27 cellular contexts compared by ENCODE assay signal in genomic region chr19:18737337-18737953, GRCh38. TPM values are rescaled to one million over a fixed set of nuclear protein-coding genes. Genes with fewer than 3 reads are reported as not detected.
DNase-seq lines count a peak whose midpoint lies in the region; ATAC-seq, FAIRE-seq and TF ChIP-seq lines count a peak whose summit lies in the region.
"Had no signal": no experiment of that assay in that cellular context is flagged by ENCODE, and none has a peak within 500 bp of the region (broad histone marks: within the 10 kb centered on the region; RNA-seq: fewer than 3 reads in every experiment).

No MANE protein-coding gene starts in this region.

- TF ChIP-seq CTCF in H1 (IDR thresholded peaks at IDR 0.05; ENCODE audit: control extremely low read depth in 1 of 3, insufficient read depth in 1 of 3, low read depth in 1 of 3, low read length in 3 of 3) (no peak), neural progenitor cell (IDR thresholded peaks at IDR 0.05) (no peak)

- H2AK5ac ChIP-seq in H1 (ENCODE audit: low read depth, low read length) = no peak overlapping the region

- H3K9ac ChIP-seq in H1 (replicated peaks in 1 of 4; ENCODE audit: extremely low read depth in 1 of 4, low read depth in 3 of 4, low read length in 3 of 4) (no peak overlapping the region), neural progenitor cell (no peak overlapping the region)

- ATAC-seq in GM21576 (IDR thresholded peaks at IDR 0.05; ENCODE audit: unreplicated experiment) = no peak
- ATAC-seq: activated CD4-positive, alpha-beta T cell treated with anti-CD3 and anti-CD28 coated beads for 36 hours; stimulated activated memory B cell treated with anti-CD40 and anti-IgM and Interleukin-4, amounts not matched to agents 10 μg/mL and 1 μg/mL and 100 μg/mL, for 72 hours; upper lobe of right lung had no signal

- POLR2A ChIA-PET in H1 (lab: Charles Lee; ENCODE audit: partially characterized antibody) = interaction anchor here (1.6 kb wide), 1 partner anchor 46 kb away, joined by 3 read pairs; no protein-coding TSS in a partner anchor

- no peak overlapping the region for H3K23ac ChIP-seq in H1 (ENCODE audit: insufficient read length)

- no peak overlapping the region for H2BK20ac ChIP-seq in H1 (ENCODE audit: low read length)

- H3K4me2 ChIP-seq in H1 (ENCODE audit: insufficient read depth in 1 of 2, low read depth in 2 of 2, low read length in 2 of 2) = no peak overlapping the region
- peak overlapping the region; percentile 55 for H3K4me2 ChIP-seq in neural progenitor cell

- no peak overlapping the region for H3K14ac ChIP-seq in H1 (ENCODE audit: insufficient read length)

- no peak for TF ChIP-seq RAD21 in H1 (IDR thresholded peaks at IDR 0.05 in 1 of 2, conservative IDR thresholded peaks at IDR 0.05 in 1 of 2; ENCODE audit: low read depth in 2 of 2, low read length in 2 of 2)

- peaks cover 2% of the 10 kb centered on the region; the same call in 1 of the 2 replicates for H3K79me1 ChIP-seq in H1 (ENCODE audit: low read depth, low read length)

- H4K20me1 ChIP-seq in H1 (replicated peaks in 1 of 2; ENCODE audit: control insufficient read depth in 1 of 2, insufficient read depth in 2 of 2, low read length in 2 of 2) (peaks cover under 1 to 10% of the 10 kb centered on the region in 2 experiments), neural progenitor cell (ENCODE audit: low read depth) (peaks cover 47% of the 10 kb centered on the region)

- no peak overlapping the region for H3K27ac ChIP-seq in H1 (ENCODE audit: low read depth, low read length)
- peak overlapping the region; percentile 29 for H3K27ac ChIP-seq in neural progenitor cell
- H3K27ac ChIP-seq: RWPE1, sigmoid colon, upper lobe of right lung had no signal

- DNase-seq in DMS53 (lab: John Stamatoyannopoulos, UW) (peak; percentile 81), NCI-H82 treated with DMSO at 0.1 percent for 48 hours (lab: John Stamatoyannopoulos, UW; ENCODE audit: unreplicated experiment) (peak; percentile 30), H1 (ENCODE audit: low read depth in 1 of 2, low spot score in 2 of 2) (no peak), neural progenitor cell (ENCODE audit: low spot score) (peak; percentile 39), NCI-H2029 (lab: John Stamatoyannopoulos, UW) (no peak), erythroblast (lab: John Stamatoyannopoulos, UW) (no peak)
- DNase-seq in NK-92 treated with Interleukin-12 subunit alpha and Interleukin-12 subunit beta, amount 100 ng/mL, for 24 hours (lab: John Stamatoyannopoulos, UW) = no peak
- DNase-seq: activated CD4-positive, alpha-beta T cell treated with anti-CD3 and anti-CD28 coated beads for 36 hours; activated effector memory CD4-positive, alpha-beta T cell treated with Interleukin-2 at 50 U/mL for 16 hours; activated T-cell treated with anti-CD3 and anti-CD28 coated beads for 4 hours; COR-L47; effector CD8-positive, alpha-beta T cell; foreskin melanocyte; NCI-H1105; NCI-H2227 treated with DMSO at 0.1 percent for 48 hours; NCI-H69; sigmoid colon; stimulated activated CD4-positive, alpha-beta T cell treated with anti-CD3 and anti-CD28 coated beads, Interleukin-4, amount 100 ng/mL, for 4 hours; upper lobe of right lung had no signal

- H3K4ac ChIP-seq in H1 (replicated peaks; ENCODE audit: insufficient read length, low read depth, low read length) = no peak overlapping the region

- H3K4me3 ChIP-seq in H1 (ENCODE audit: extremely low read depth in 1 of 4, insufficient read depth in 2 of 4, low read depth in 3 of 4, low read length in 4 of 4) (no peak overlapping the region), neural progenitor cell (no peak overlapping the region)
- H3K4me3 ChIP-seq: body of pancreas, sigmoid colon, upper lobe of right lung had no signal

- H3K36me3 ChIP-seq in H1 (ENCODE audit: control insufficient read depth in 2 of 4, insufficient read depth in 4 of 4, low read length in 3 of 4) = no peaks in the 10 kb centered on the region
- no peaks in the 10 kb centered on the region for H3K36me3 ChIP-seq in neural progenitor cell
- H3K36me3 ChIP-seq: sigmoid colon, upper lobe of right lung had no signal

- no peak overlapping the region for H3K56ac ChIP-seq in H1 (replicated peaks; ENCODE audit: insufficient read length, low read depth, low read length)

- H3K18ac ChIP-seq in H1 (ENCODE audit: extremely low read depth, low read length) = no peak overlapping the region

- no peak overlapping the region for H2BK15ac ChIP-seq in H1 (ENCODE audit: low read length)

- no peaks in the 10 kb centered on the region for H3K27me3 ChIP-seq in H1 (replicated peaks in 1 of 4; ENCODE audit: control insufficient read depth in 3 of 4, extremely low read depth in 1 of 4, insufficient read depth in 3 of 4, low read length in 3 of 4)
- no peaks in the 10 kb centered on the region for H3K27me3 ChIP-seq in neural progenitor cell
- H3K27me3 ChIP-seq: body of pancreas, sigmoid colon, upper lobe of right lung had no signal

- FAIRE-seq in H1 (lab: Jason Lieb, UNC) = no peak

- CTCF ChIA-PET in H1 (lab: Charles Lee; ENCODE audit: partially characterized antibody) = interaction anchor here (0.9 to 1.8 kb wide), 6 partner anchors 11 to 218 kb away, joined by 3 to 6 read pairs (median 3); no protein-coding TSS in a partner anchor

- H3K4me1 Mint-ChIP-seq in neural progenitor cell = peaks cover 41% of the 10 kb centered on the region
- H3K4me1 Mint-ChIP-seq: activated CD4-positive, alpha-beta T cell treated with anti-CD3 and anti-CD28 coated beads for 36 hours had no signal

- no peak overlapping the region for H3K4me3 Mint-ChIP-seq in neural progenitor cell
- H3K4me3 Mint-ChIP-seq: activated CD4-positive, alpha-beta T cell treated with anti-CD3 and anti-CD28 coated beads for 36 hours; stimulated activated memory B cell treated with anti-CD40 and anti-IgM and Interleukin-4, amounts not matched to agents 10 μg/mL and 1 μg/mL and 100 μg/mL, for 72 hours had no signal

- H3K4me1 ChIP-seq in H1 (replicated peaks in 1 of 4; ENCODE audit: control insufficient read depth in 3 of 4, insufficient read depth in 4 of 4, low read length in 3 of 4) (peaks cover 0 to 3% (median 0%) of the 10 kb centered on the region in 4 experiments; a peak in 1 of 7 replicates), neural progenitor cell (peaks cover 13% of the 10 kb centered on the region)

- TF ChIP-seq POLR2A in H1 (IDR thresholded peaks at IDR 0.05; ENCODE audit: control extremely low read depth in 1 of 2, low read depth in 2 of 2, low read length in 2 of 2) (no peak), erythroblast (IDR thresholded peaks at IDR 0.05; ENCODE audit: low read length) (no peak)

- H4K8ac ChIP-seq in H1 (ENCODE audit: extremely low read depth, insufficient read depth, low read length) = 0 out of 2 replicates have a peak overlapping the region, but pooled peaks have one; percentile 11

- H4K5ac ChIP-seq in H1 (ENCODE audit: insufficient read length, low read depth, low read length) = no peak overlapping the region

- H2AFZ ChIP-seq in H1 (ENCODE audit: low read length) (no peak overlapping the region), neural progenitor cell (replicated peaks) (no peak overlapping the region)

- H3K9me3 Mint-ChIP-seq in neural progenitor cell = no peaks in the 10 kb centered on the region
- H3K9me3 Mint-ChIP-seq: stimulated activated memory B cell treated with anti-CD40 and anti-IgM and Interleukin-4, amounts not matched to agents 10 μg/mL and 1 μg/mL and 100 μg/mL, for 72 hours had no signal

- H3K36me3 Mint-ChIP-seq in neural progenitor cell = no peaks in the 10 kb centered on the region
- H3K36me3 Mint-ChIP-seq: stimulated activated memory B cell treated with anti-CD40 and anti-IgM and Interleukin-4, amounts not matched to agents 10 μg/mL and 1 μg/mL and 100 μg/mL, for 72 hours had no signal

- H3K27me3 Mint-ChIP-seq in neural progenitor cell (ENCODE audit: insufficient read depth, low read depth) = peaks cover 2% of the 10 kb centered on the region
- H3K27me3 Mint-ChIP-seq: activated CD4-positive, alpha-beta T cell treated with anti-CD3 and anti-CD28 coated beads for 36 hours; stimulated activated memory B cell treated with anti-CD40 and anti-IgM and Interleukin-4, amounts not matched to agents 10 μg/mL and 1 μg/mL and 100 μg/mL, for 72 hours had no signal

- H3K9me3 ChIP-seq in H1 (ENCODE audit: insufficient read depth in 2 of 2, low read depth in 1 of 2, low read length in 1 of 2) (no peaks in the 10 kb centered on the region), neural progenitor cell (ENCODE audit: low read depth) (no peaks in the 10 kb centered on the region)
- H3K9me3 ChIP-seq: body of pancreas, sigmoid colon, upper lobe of right lung had no signal

- no peak overlapping the region for H2BK5ac ChIP-seq in H1 (ENCODE audit: low read depth, low read length)

- no peak for TF ChIP-seq EP300 in H1 (IDR thresholded peaks at IDR 0.05; ENCODE audit: borderline replicate concordance in 1 of 2, low read depth in 2 of 2, low read length in 2 of 2)

- H3K79me2 ChIP-seq in H1 (ENCODE audit: control insufficient read depth in 1 of 2, insufficient read depth in 2 of 2, low read length in 2 of 2) = no peaks in the 10 kb centered on the region
- no peaks in the 10 kb centered on the region for H3K79me2 ChIP-seq in neural progenitor cell (ENCODE audit: low read depth)

- whole genome bisulfite sequencing in H1 (ENCODE audit: extremely low coverage in 1 of 2, insufficient coverage in 1 of 2, insufficient read length in 1 of 2, insufficient replicate concordance in 2 of 2, low coverage in 1 of 2, low lambda C conversion rate in 2 of 2, missing lambda C conversion rate in 1 of 2), 2 experiments = 80% methylated on average over 10 of the region's 10 CpGs; no CpG with 5 or more reads in 1 of the 2 experiments

- no peak overlapping the region for H2BK120ac ChIP-seq in H1 (replicated peaks; ENCODE audit: low read depth, low read length)

- H4K91ac ChIP-seq in H1 (replicated peaks; ENCODE audit: insufficient read length, low read length) = no peak overlapping the region

- H3K23me2 ChIP-seq in H1 (ENCODE audit: low read depth, low read length) = no peaks in the 10 kb centered on the region

- H3F3A ChIP-seq in neural progenitor cell (ENCODE audit: low read depth) = peaks cover 5% of the 10 kb centered on the region

- H3K27ac Mint-ChIP-seq in neural progenitor cell = no peak overlapping the region
- H3K27ac Mint-ChIP-seq: activated CD4-positive, alpha-beta T cell treated with anti-CD3 and anti-CD28 coated beads for 36 hours; stimulated activated memory B cell treated with anti-CD40 and anti-IgM and Interleukin-4, amounts not matched to agents 10 μg/mL and 1 μg/mL and 100 μg/mL, for 72 hours had no signal

- H2BK12ac ChIP-seq in H1 (ENCODE audit: low read depth, low read length) = no peak overlapping the region

RNA-seq across cellular contexts. Expression of gene COMP, which starts 53.7 kb away (rescaled TPM):
- 0.17 and 0.25 TPM in 2 replicates for total RNA-seq in H1 (2021; fragmentation: NEBNext Ultra II Directional; extraction: Animal tissue kit (Norgen Biotek cat#: 25700))
- polyA plus RNA-seq in H1 (2011; rRNA removed) = 0.17 and 0.35 TPM in 2 replicates
- 0.37 TPM for polyA plus RNA-seq in H1 (2011; cell fraction: cytosol; rRNA removed)
- 0.91 TPM for polyA plus RNA-seq in H1 (2011; cell fraction: nucleus; rRNA removed)
- 0.09 to 0.24 TPM (median 0.16 TPM) in 3 of 4 replicates, not detected in the other for polyA plus RNA-seq in H1 (2012, experiment 1 of 2)
- 0.09 TPM for polyA plus RNA-seq in H1 (2012, experiment 2 of 2)
- 0.16 TPM for polyA plus RNA-seq in H1 (2013, experiment 1 of 2)
- polyA plus RNA-seq in H1 (2013, experiment 2 of 2) = 0.15 TPM
- polyA minus RNA-seq in H1 (2011; rRNA and poly(A)+ RNA removed) = 0.19 and 0.29 TPM in 2 replicates
- not detected for polyA minus RNA-seq in H1 (2011; cell fraction: cytosol; rRNA and poly(A)+ RNA removed)
- polyA minus RNA-seq in H1 (2011; cell fraction: nucleus; rRNA and poly(A)+ RNA removed) = not detected
- total RNA-seq in neural progenitor cell (ENCODE audit: low replicate concordance) = not detected in 2 replicates
- total RNA-seq: activated CD4-positive, alpha-beta T cell treated with anti-CD3 and anti-CD28 coated beads for 36 hours; left colon; M059J; SK-MEL-5; T-helper 1 cell treated with Interleukin-12 subunit alpha and Interleukin-12 subunit beta and Interleukin-4 antibody, amounts not matched to agents 30 ng/mL and 1 ng/mL, for 36 hours had no signal

RNA-seq across cellular contexts. Expression of gene CRTC1, which starts 54.0 kb away (rescaled TPM):
- 8.5 TPM in 2 replicates for total RNA-seq in H1 (2021; fragmentation: NEBNext Ultra II Directional; extraction: Animal tissue kit (Norgen Biotek cat#: 25700))
- polyA plus RNA-seq in H1 (2011; rRNA removed) = 2.9 and 6.5 TPM in 2 replicates
- polyA plus RNA-seq in H1 (2011; cell fraction: cytosol; rRNA removed) = 2.7 TPM
- 18.3 TPM for polyA plus RNA-seq in H1 (2011; cell fraction: nucleus; rRNA removed)
- 4.4 to 9.8 TPM (median 8.1 TPM) in 4 replicates for polyA plus RNA-seq in H1 (2012, experiment 1 of 2)
- polyA plus RNA-seq in H1 (2012, experiment 2 of 2) = 4.9 TPM
- polyA plus RNA-seq in H1 (2013, experiment 1 of 2) = 8.8 TPM
- polyA plus RNA-seq in H1 (2013, experiment 2 of 2) = 7.7 TPM
- polyA minus RNA-seq in H1 (2011; rRNA and poly(A)+ RNA removed) = 0.71 and 1.8 TPM in 2 replicates
- polyA minus RNA-seq in H1 (2011; cell fraction: cytosol; rRNA and poly(A)+ RNA removed) = 4.7 TPM
- 6.3 TPM for polyA minus RNA-seq in H1 (2011; cell fraction: nucleus; rRNA and poly(A)+ RNA removed)
- total RNA-seq in neural progenitor cell (ENCODE audit: low replicate concordance) = 2.4 and 5.7 TPM in 2 replicates

Comparison
In these comparisons a context has a peak if more than half of its experiments do, and no peak if none do; other contexts are left out.
1. DNase-seq: peak in DMS53 (single experiment), NCI-H82 treated with DMSO at 0.1 percent for 48 hours (single experiment) and neural progenitor cell (single experiment); none in H1 (0 of 2), NK-92 treated with Interleukin-12 subunit alpha and Interleukin-12 subunit beta, amount 100 ng/mL, for 24 hours (single experiment), NCI-H2029 (single experiment) and erythroblast (0 of 2).